ENCODE assay signal across 25 cellular contexts in the genomic region with DNA sequence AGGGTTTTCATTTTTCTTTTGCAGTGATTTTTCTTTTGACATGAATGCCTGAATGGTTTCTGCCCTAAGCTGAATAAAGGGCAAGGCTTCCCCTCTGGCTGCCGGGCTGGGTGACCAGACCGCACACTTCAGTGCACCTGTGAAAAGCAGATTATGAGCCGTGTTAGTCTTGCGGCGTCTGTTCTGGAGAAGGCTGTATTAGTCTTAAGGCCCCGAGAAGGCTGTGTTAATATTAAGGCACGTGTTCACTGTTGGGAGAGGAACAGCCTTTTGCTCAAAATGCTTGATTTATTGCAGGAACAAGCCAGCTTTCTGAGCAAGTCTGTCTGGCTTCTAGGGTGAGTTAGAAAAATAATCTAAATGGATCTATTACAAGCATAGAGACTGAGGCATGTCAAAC. TPM values are rescaled to one million over a fixed set of nuclear protein-coding genes. Genes with fewer than 3 reads are reported as not detected.
DNase-seq lines count a peak whose midpoint lies in the region; ATAC-seq, FAIRE-seq and TF ChIP-seq lines count a peak whose summit lies in the region.
"Had no signal": no experiment of that assay in that cellular context is flagged by ENCODE, and none has a peak within 500 bp of the region (broad histone marks: within the 10 kb centered on the region; RNA-seq: fewer than 3 reads in every experiment).

No MANE protein-coding gene starts in this region.

- H3K4me3 ChIP-seq in endodermal cell (ENCODE audit: low read length) (no peak overlapping the region), upper lobe of right lung (no peak overlapping the region)
- H3K4me3 ChIP-seq: GM23338, lung, upper lobe of left lung had no signal

- DNase-seq in RCC 7860 (ENCODE audit: low spot score) = no peak
- DNase-seq in endodermal cell = peak; percentile 3
- DNase-seq in nephron progenitor cell = peak; percentile 39
- DNase-seq in upper lobe of right lung = no peak
- no peak for DNase-seq in GM13976 (ENCODE audit: low spot score)
- DNase-seq in stimulated activated naive B cell treated with anti-CD40 and anti-IgM and Interleukin-4, amounts not matched to agents 10 μg/mL and 1 μg/mL and 100 μg/mL, for 72 hours = no peak
- DNase-seq: activated CD4-positive, alpha-beta T cell treated with anti-CD3 and anti-CD28 coated beads, Interleukin-2, amount 10 ng/mL, durations not matched to agents 7 days and 5 days; activated naive CD4-positive, alpha-beta T cell; activated T-cell treated with anti-CD3 and anti-CD28 coated beads, Interleukin-2, amount 50 U/mL, for 48 hours; Caco-2; cerebellar nuclear complex; DND-41; islet precursor cell; NCI-H1092; NCI-H1694 treated with DMSO at 0.1 percent for 48 hours; NCI-H510A; SHP77 treated with DMSO at 0.1 percent for 48 hours; T-helper 9 cell; upper lobe of left lung had no signal

- H3K9me3 Mint-ChIP-seq in endodermal cell = no peaks in the 10 kb centered on the region
- no peaks in the 10 kb centered on the region for H3K9me3 Mint-ChIP-seq in nephron progenitor cell
- H3K9me3 Mint-ChIP-seq in stimulated activated naive B cell treated with anti-CD40 and anti-IgM and Interleukin-4, amounts not matched to agents 10 μg/mL and 1 μg/mL and 100 μg/mL, for 72 hours = no peaks in the 10 kb centered on the region
- H3K9me3 Mint-ChIP-seq: activated CD4-positive, alpha-beta T cell treated with anti-CD3 and anti-CD28 coated beads, Interleukin-2, amount 10 ng/mL, durations not matched to agents 7 days and 5 days; GM23338 had no signal

- H3K36me3 Mint-ChIP-seq in endodermal cell (ENCODE audit: low read depth) (no peaks in the 10 kb centered on the region), nephron progenitor cell (ENCODE audit: low read depth) (no peaks in the 10 kb centered on the region)
- no peaks in the 10 kb centered on the region for H3K36me3 Mint-ChIP-seq in stimulated activated naive B cell treated with anti-CD40 and anti-IgM and Interleukin-4, amounts not matched to agents 10 μg/mL and 1 μg/mL and 100 μg/mL, for 72 hours
- H3K36me3 Mint-ChIP-seq: IgD-negative memory B cell, WTC11 had no signal

- TF ChIP-seq CTCF in endodermal cell (conservative IDR thresholded peaks at IDR 0.05) (no peak), nephron progenitor cell (IDR thresholded peaks at IDR 0.05) (no peak), upper lobe of right lung (IDR thresholded peaks at IDR 0.05) (no peak), GM13976 (IDR thresholded peaks at IDR 0.05; ENCODE audit: borderline replicate concordance, control extremely low read depth, extremely low read depth, insufficient read depth, missing control alignments) (no peak)

- FAIRE-seq in RCC 7860 (lab: Jason Lieb, UNC) = peak; percentile 80

- H3K27me3 Mint-ChIP-seq in endodermal cell (ENCODE audit: insufficient read depth) (peaks cover 3% of the 10 kb centered on the region), nephron progenitor cell (ENCODE audit: low read depth, poor library complexity) (peaks cover 3% of the 10 kb centered on the region)
- H3K27me3 Mint-ChIP-seq in stimulated activated naive B cell treated with anti-CD40 and anti-IgM and Interleukin-4, amounts not matched to agents 10 μg/mL and 1 μg/mL and 100 μg/mL, for 72 hours = peaks cover 4 to 10% of the 10 kb centered on the region in 2 donors

- peak; percentile 24 for ATAC-seq in upper lobe of right lung
- ATAC-seq in GM21528 (IDR thresholded peaks at IDR 0.05; ENCODE audit: low FRiP score, unreplicated experiment) = no peak
- no peak for ATAC-seq in stimulated activated naive B cell treated with anti-CD40 and anti-IgM and Interleukin-4, amounts not matched to agents 10 μg/mL and 1 μg/mL and 100 μg/mL, for 72 hours (replicated peaks)
- ATAC-seq: GM23338, WTC11 had no signal

- no peaks in the 10 kb centered on the region for H3K9me3 ChIP-seq in endodermal cell (ENCODE audit: control insufficient read depth, low read length)
- no peaks in the 10 kb centered on the region for H3K9me3 ChIP-seq in upper lobe of right lung
- H3K9me3 ChIP-seq: Caco-2, upper lobe of left lung had no signal

- H3K4me3 Mint-ChIP-seq in endodermal cell (no peak overlapping the region), nephron progenitor cell (no peak overlapping the region)
- no peak overlapping the region for H3K4me3 Mint-ChIP-seq in stimulated activated naive B cell treated with anti-CD40 and anti-IgM and Interleukin-4, amounts not matched to agents 10 μg/mL and 1 μg/mL and 100 μg/mL, for 72 hours
- H3K4me3 Mint-ChIP-seq: activated CD4-positive, alpha-beta T cell treated with anti-CD3 and anti-CD28 coated beads, Interleukin-2, amount 10 ng/mL, durations not matched to agents 7 days and 5 days; GM23338; IgD-negative memory B cell; WTC11 had no signal

- H3K4me1 ChIP-seq in endodermal cell (ENCODE audit: control insufficient read depth, insufficient read depth, low read length) (peaks cover 1% of the 10 kb centered on the region), upper lobe of right lung (no peaks in the 10 kb centered on the region)

- 87 to 94% methylated on average over 7 of the region's 7 CpGs for WGBS in endodermal cell (ENCODE audit: insufficient coverage in 1 of 2, insufficient read length in 1 of 2), 2 experiments

- in situ Hi-C loops in GM13976 (cut with MboI; ENCODE audit: low sequenced_read_pairs, unreplicated experiment) = no loop called here

- H3K27me3 ChIP-seq in endodermal cell (ENCODE audit: control insufficient read depth, insufficient read depth, low read length, poor library complexity, severe bottlenecking) (no peaks in the 10 kb centered on the region), upper lobe of right lung (no peaks in the 10 kb centered on the region)
- H3K27me3 ChIP-seq: upper lobe of left lung had no signal

- H3K27ac Mint-ChIP-seq in endodermal cell (no peak overlapping the region), nephron progenitor cell (no peak overlapping the region)
- no peak overlapping the region for H3K27ac Mint-ChIP-seq in stimulated activated naive B cell treated with anti-CD40 and anti-IgM and Interleukin-4, amounts not matched to agents 10 μg/mL and 1 μg/mL and 100 μg/mL, for 72 hours
- H3K27ac Mint-ChIP-seq: activated CD4-positive, alpha-beta T cell treated with anti-CD3 and anti-CD28 coated beads, Interleukin-2, amount 10 ng/mL, durations not matched to agents 7 days and 5 days; GM23338; IgD-negative memory B cell; WTC11 had no signal

- H3K27ac ChIP-seq in endodermal cell (ENCODE audit: low read depth, low read length) (no peak overlapping the region), upper lobe of right lung (no peak overlapping the region)
- H3K27ac ChIP-seq: C4-2B, upper lobe of left lung had no signal

- no peak overlapping the region for H3K9ac ChIP-seq in endodermal cell (ENCODE audit: extremely low read depth, low read length, poor library complexity, severe bottlenecking)

- no peaks in the 10 kb centered on the region for H3K36me3 ChIP-seq in endodermal cell (ENCODE audit: control insufficient read depth, insufficient read depth, low read length)
- H3K36me3 ChIP-seq in upper lobe of right lung = no peaks in the 10 kb centered on the region
- H3K36me3 ChIP-seq: upper lobe of left lung had no signal

- H3K4me1 Mint-ChIP-seq in endodermal cell (peaks cover 17% of the 10 kb centered on the region), nephron progenitor cell (peaks cover 28% of the 10 kb centered on the region)
- no peaks in the 10 kb centered on the region for H3K4me1 Mint-ChIP-seq in stimulated activated naive B cell treated with anti-CD40 and anti-IgM and Interleukin-4, amounts not matched to agents 10 μg/mL and 1 μg/mL and 100 μg/mL, for 72 hours
- H3K4me1 Mint-ChIP-seq: activated CD4-positive, alpha-beta T cell treated with anti-CD3 and anti-CD28 coated beads, Interleukin-2, amount 10 ng/mL, durations not matched to agents 7 days and 5 days; IgD-negative memory B cell had no signal

- intact Hi-C loops in upper lobe of right lung (cut with DNase I) = no loop called here

RNA-seq across cellular contexts. Expression of gene DNAH14, which starts 54.7 kb away (rescaled TPM):
- 10 to 100 TPM; 36.6 to 41.6 TPM for total RNA-seq in endodermal cell
- polyA plus RNA-seq in endodermal cell (2013, experiment 1 of 2) = 40.1 TPM
- polyA plus RNA-seq in endodermal cell (2013, experiment 2 of 2) = 44.8 TPM
- total RNA-seq in upper lobe of right lung = 14.9 TPM

Comparison
In these comparisons a context has a peak if more than half of its experiments do, and no peak if none do; other contexts are left out.
1. DNase-seq: peak in endodermal cell (single experiment) and nephron progenitor cell (single experiment); none in RCC 7860 (single experiment), upper lobe of right lung (single experiment), GM13976 (single experiment) and stimulated activated naive B cell treated with anti-CD40 and anti-IgM and Interleukin-4, amounts not matched to agents 10 μg/mL and 1 μg/mL and 100 μg/mL, for 72 hours (single experiment).